Comparison of ENCODE assay signal across 8 cellular contexts in the genomic region with DNA sequence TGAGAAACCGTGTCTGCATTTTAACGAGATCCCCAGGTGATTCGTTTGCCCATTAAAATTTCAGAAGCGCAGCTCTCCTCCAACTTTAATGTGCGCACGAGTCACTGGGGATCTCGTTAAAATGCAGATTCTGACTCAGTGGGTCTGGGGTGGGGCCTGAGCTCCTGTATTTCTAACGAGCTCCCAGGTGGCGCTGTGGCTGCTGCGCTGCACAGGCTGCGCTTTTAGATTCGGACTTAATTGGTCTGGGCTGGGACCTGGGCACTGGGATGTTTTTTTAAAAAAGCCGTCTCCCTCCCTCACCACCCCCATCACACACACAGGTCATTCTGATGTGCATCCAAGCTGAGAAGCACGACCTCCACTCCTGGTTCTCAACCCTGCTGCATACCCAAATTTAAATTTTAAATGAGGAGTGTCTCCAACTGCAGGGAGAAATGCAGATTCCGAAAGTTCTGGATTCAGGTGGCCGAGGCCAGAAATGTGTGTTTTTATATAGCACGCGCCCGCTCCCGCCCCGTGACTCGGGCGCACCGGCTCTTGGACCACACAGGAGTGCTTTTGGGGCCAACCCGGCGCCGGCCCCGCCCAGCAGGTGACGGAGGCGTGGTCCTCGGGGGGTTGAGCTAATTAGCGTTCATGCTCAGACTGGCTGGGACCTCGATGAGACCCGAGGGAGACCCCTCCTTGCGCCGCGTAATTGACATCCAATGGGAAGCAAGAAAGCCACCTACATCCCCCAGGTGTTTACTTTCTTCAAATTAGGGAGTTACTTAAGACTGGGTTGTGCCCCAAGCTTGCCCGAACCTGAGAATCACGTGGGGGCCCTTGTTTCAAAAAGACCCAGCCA.
DNase-seq lines count a peak whose midpoint lies in the region; ATAC-seq lines count a peak whose summit lies in the region.

No MANE protein-coding gene starts in this region.

- peaks cover 23% of the 10 kb centered on the region for H3K27me3 ChIP-seq in iPS DF 6.9 (ENCODE audit: control insufficient read depth, insufficient read depth, low read length)

- H3K9me3 ChIP-seq in iPS DF 6.9 (ENCODE audit: control insufficient read depth, insufficient read depth, low read length): no peaks in the 10 kb centered on the region

- WGBS in iPS DF 6.9 (ENCODE audit: insufficient coverage, insufficient read length): no CpG with 5 or more reads among the region's 39 CpGs

- H3K36me3 Mint-ChIP-seq in activated naive CD4-positive, alpha-beta T cell treated with anti-CD3 and anti-CD28 coated beads, Interleukin-2, amount 50 U/mL, for 72 hours: peaks cover 0 to 4% of the 10 kb centered on the region in 2 donors
- no peaks in the 10 kb centered on the region for H3K36me3 Mint-ChIP-seq in activated CD4-positive, alpha-beta T cell treated with anti-CD3 and anti-CD28 coated beads, Interleukin-2, amount 10 ng/mL, durations not matched to agents 7 days and 5 days (ENCODE audit: low read depth)

- H3K27me3 Mint-ChIP-seq in activated CD4-positive, alpha-beta T cell treated with anti-CD3 and anti-CD28 coated beads, Interleukin-2, amount 10 ng/mL, durations not matched to agents 7 days and 5 days: peaks cover 35% of the 10 kb centered on the region

- CTCF ChIA-PET in activated CD4-positive, alpha-beta T cell treated with anti-CD3 and anti-CD28 coated beads, Interleukin-2, amount 10 ng/mL, durations not matched to agents 7 days and 5 days (lab: Charles Lee): interaction anchor here (0.9 kb wide), 1 partner anchor 12 kb away, joined by 4 read pairs; no protein-coding TSS in a partner anchor

- H3K4me1 Mint-ChIP-seq in activated CD4-positive, alpha-beta T cell treated with anti-CD3 and anti-CD28 coated beads, Interleukin-2, amount 10 ng/mL, durations not matched to agents 7 days and 5 days: peaks cover 22% of the 10 kb centered on the region

- H3K36me3 ChIP-seq in iPS DF 6.9 (ENCODE audit: control insufficient read depth, insufficient read depth, low read length): no peaks in the 10 kb centered on the region

- H3K9me3 Mint-ChIP-seq in activated naive CD4-positive, alpha-beta T cell treated with anti-CD3 and anti-CD28 coated beads, Interleukin-2, amount 50 U/mL, for 72 hours: no peaks in the 10 kb centered on the region
- no peaks in the 10 kb centered on the region for H3K9me3 Mint-ChIP-seq in activated CD4-positive, alpha-beta T cell treated with anti-CD3 and anti-CD28 coated beads, Interleukin-2, amount 10 ng/mL, durations not matched to agents 7 days and 5 days

- H3K27ac ChIP-seq in iPS DF 6.9 (ENCODE audit: low read length): no peak overlapping the region

- H3K4me3 Mint-ChIP-seq in activated CD4-positive, alpha-beta T cell treated with anti-CD3 and anti-CD28 coated beads, Interleukin-2, amount 10 ng/mL, durations not matched to agents 7 days and 5 days: no peak overlapping the region

- ATAC-seq in activated naive CD4-positive, alpha-beta T cell treated with anti-CD3 and anti-CD28 coated beads, Interleukin-2, amount 50 U/mL, for 72 hours: peak; percentile 81 to 85
- ATAC-seq in HG03521 (IDR thresholded peaks at IDR 0.05; ENCODE audit: unreplicated experiment) (no peak), HG02678 (IDR thresholded peaks at IDR 0.05; ENCODE audit: unreplicated experiment) (no peak), GM18511 (IDR thresholded peaks at IDR 0.05; ENCODE audit: unreplicated experiment) (no peak)

- DNase-seq in HCEC 1CT: peak; percentile 50
- peak in 1 of 2 donors; percentile 35 for DNase-seq in activated naive CD4-positive, alpha-beta T cell treated with anti-CD3 and anti-CD28 coated beads, Interleukin-2, amount 50 U/mL, for 72 hours (ENCODE audit: low spot score in 2 of 2)
- peak; percentile 73 for DNase-seq in iPS DF 6.9 (ENCODE audit: low read depth, low spot score)
- peak; percentile 65 for DNase-seq in stimulated activated CD4-positive, alpha-beta T cell treated with anti-CD3 and anti-CD28 coated beads, Interleukin-15, amount 100 ng/mL, for 24 hours
- DNase-seq in activated CD4-positive, alpha-beta T cell treated with anti-CD3 and anti-CD28 coated beads, Interleukin-2, amount 10 ng/mL, durations not matched to agents 7 days and 5 days: no peak

- H3K4me3 ChIP-seq in iPS DF 6.9 (ENCODE audit: low read length): peak overlapping the region; percentile 10; the same call in 1 of the 2 replicates

- POLR2A ChIA-PET in activated CD4-positive, alpha-beta T cell treated with anti-CD3 and anti-CD28 coated beads, Interleukin-2, amount 10 ng/mL, durations not matched to agents 7 days and 5 days (lab: Charles Lee): no interaction called here

- H3K27ac Mint-ChIP-seq in activated naive CD4-positive, alpha-beta T cell treated with anti-CD3 and anti-CD28 coated beads, Interleukin-2, amount 50 U/mL, for 72 hours: no peak overlapping the region
- H3K27ac Mint-ChIP-seq in activated CD4-positive, alpha-beta T cell treated with anti-CD3 and anti-CD28 coated beads, Interleukin-2, amount 10 ng/mL, durations not matched to agents 7 days and 5 days: no peak overlapping the region

- H3K4me1 ChIP-seq in iPS DF 6.9 (ENCODE audit: control insufficient read depth, insufficient read depth, low read length): no peaks in the 10 kb centered on the region; the same call in 1 of the 2 replicates

Comparison
In these comparisons a context has a peak if more than half of its experiments do, and no peak if none do; other contexts are left out.
1. ATAC-seq: peak in activated naive CD4-positive, alpha-beta T cell treated with anti-CD3 and anti-CD28 coated beads, Interleukin-2, amount 50 U/mL, for 72 hours (2 of 2); none in HG03521 (single experiment), HG02678 (single experiment) and GM18511 (single experiment).